Comparison of ENCODE assay signal across 34 cellular contexts in genomic region chr1:15575549-15576150, GRCh38. TPM values are rescaled to one million over a fixed set of nuclear protein-coding genes. Genes with fewer than 3 reads are reported as not detected.
"Had no signal": no experiment of that assay in that cellular context is flagged by ENCODE, and none has a peak within 500 bp of the region (broad histone marks: within the 10 kb centered on the region; RNA-seq: fewer than 3 reads in every experiment).

No MANE protein-coding gene starts in this region.

- DNase-seq: activated CD4-positive, alpha-beta T cell treated with anti-CD3 and anti-CD28 coated beads for 48 hours; activated CD4-positive, alpha-beta T cell treated with anti-CD3 and anti-CD28 coated beads, Interleukin-2, amount 50 U/mL, for 48 hours; activated CD8-positive, alpha-beta memory T cell treated with anti-CD3 and anti-CD28 coated beads for 24 hours; activated naive CD4-positive, alpha-beta T cell treated with anti-CD3 and anti-CD28 coated beads for 36 hours; activated naive CD8-positive, alpha-beta T cell treated with anti-CD3 and anti-CD28 coated beads for 36 hours; adrenal gland; cerebellar nuclear complex; colonic mucosa; effector memory CD4-positive, alpha-beta T cell; left ventricle myocardium superior; mucosa of descending colon; nephron progenitor cell; retina; sigmoid colon; stimulated activated CD4-positive, alpha-beta T cell treated with anti-CD3 and anti-CD28 coated beads, Interleukin-1b, Interleukin-23, amount 100 ng/mL, for 48 hours; stimulated activated CD4-positive, alpha-beta T cell treated with anti-CD3 and anti-CD28 coated beads, Interleukin-4, amount 100 ng/mL, for 4 hours; stimulated activated CD8-positive, alpha-beta memory T cell treated with anti-CD3 and anti-CD28 coated beads, Interleukin-4, amount 100 ng/mL, for 48 hours; stimulated activated naive CD8-positive, alpha-beta T cell treated with anti-CD3 and anti-CD28 coated beads, Interleukin-15, amount 100 ng/mL, for 72 hours; T-helper 9 cell; thyroid gland; upper lobe of left lung; WERI-Rb-1 had no signal

- H3K27me3 Mint-ChIP-seq: activated naive CD8-positive, alpha-beta T cell treated with anti-CD3 and anti-CD28 coated beads for 36 hours; brain; progenitor cell of endocrine pancreas; stimulated activated memory B cell treated with anti-CD40 and anti-IgM and Interleukin-4, amounts not matched to agents 10 μg/mL and 1 μg/mL and 100 μg/mL, for 72 hours; stimulated activated naive CD8-positive, alpha-beta T cell treated with anti-CD3 and anti-CD28 coated beads, Interleukin-15, amount 100 ng/mL, for 72 hours had no signal

- H3K27ac ChIP-seq: adrenal gland, ascending aorta, cardiac muscle cell, colonic mucosa, gastroesophageal sphincter, neutrophil, ovary, sigmoid colon, upper lobe of left lung, WERI-Rb-1 had no signal

- H3K9me3 ChIP-seq: adrenal gland, ascending aorta, colonic mucosa, gastroesophageal sphincter, mucosa of descending colon, neutrophil, ovary, sigmoid colon, thyroid gland, upper lobe of left lung had no signal

- H3K4me3 ChIP-seq: adrenal gland, ascending aorta, cardiac muscle cell, colonic mucosa, gastroesophageal sphincter, mucosa of descending colon, ovary, sigmoid colon, smooth muscle cell, thyroid gland, upper lobe of left lung had no signal

- H3K4me3 Mint-ChIP-seq: activated naive CD4-positive, alpha-beta T cell treated with anti-CD3 and anti-CD28 coated beads for 36 hours; activated naive CD8-positive, alpha-beta T cell treated with anti-CD3 and anti-CD28 coated beads for 36 hours; activated T-helper 1 cell treated with anti-CD3 and anti-CD28 coated beads, Interleukin-12 subunit alpha, Interleukin-12 subunit beta, Interleukin-2, Interleukin-4 antibody, amounts not matched to agents 30 ng/mL and 10 ng/mL and 1 ng/mL, durations not matched to agents 14 hours and 24 hours and 36 hours; nephron progenitor cell; stimulated activated memory B cell treated with anti-CD40 and anti-IgM and Interleukin-4, amounts not matched to agents 10 μg/mL and 1 μg/mL and 100 μg/mL, for 72 hours; stimulated activated naive CD8-positive, alpha-beta T cell treated with anti-CD3 and anti-CD28 coated beads, Interleukin-15, amount 100 ng/mL, for 72 hours; T-helper 1 cell treated with Interleukin-12 subunit alpha and Interleukin-12 subunit beta and Interleukin-4 antibody, amounts not matched to agents 30 μg/mL and 1 μg/mL, for 36 hours had no signal

- H3K27me3 ChIP-seq: adrenal gland, ascending aorta, cardiac muscle cell, colonic mucosa, gastroesophageal sphincter, neutrophil, ovary, sigmoid colon, thyroid gland, upper lobe of left lung had no signal

- ATAC-seq: activated CD4-positive, CD25-positive, alpha-beta regulatory T cell treated with anti-CD3 and anti-CD28 coated beads, Interleukin-2, amount 50 U/mL, for 24 hours; gastroesophageal sphincter; stimulated activated memory B cell treated with anti-CD40 and anti-IgM and Interleukin-4, amounts not matched to agents 10 μg/mL and 1 μg/mL and 100 μg/mL, for 72 hours; stimulated activated naive CD8-positive, alpha-beta T cell treated with anti-CD3 and anti-CD28 coated beads, Interleukin-15, amount 100 ng/mL, for 72 hours had no signal

- H3K9me3 Mint-ChIP-seq: activated naive CD4-positive, alpha-beta T cell treated with anti-CD3 and anti-CD28 coated beads for 36 hours; activated naive CD8-positive, alpha-beta T cell treated with anti-CD3 and anti-CD28 coated beads for 36 hours; activated T-helper 1 cell treated with anti-CD3 and anti-CD28 coated beads, Interleukin-12 subunit alpha, Interleukin-12 subunit beta, Interleukin-2, Interleukin-4 antibody, amounts not matched to agents 30 ng/mL and 10 ng/mL and 1 ng/mL, durations not matched to agents 14 hours and 24 hours and 36 hours; brain; nephron progenitor cell; stimulated activated memory B cell treated with anti-CD40 and anti-IgM and Interleukin-4, amounts not matched to agents 10 μg/mL and 1 μg/mL and 100 μg/mL, for 72 hours; stimulated activated naive CD8-positive, alpha-beta T cell treated with anti-CD3 and anti-CD28 coated beads, Interleukin-15, amount 100 ng/mL, for 72 hours; T-helper 1 cell treated with Interleukin-12 subunit alpha and Interleukin-12 subunit beta and Interleukin-4 antibody, amounts not matched to agents 30 μg/mL and 1 μg/mL, for 36 hours had no signal

- H3K27ac Mint-ChIP-seq: activated naive CD4-positive, alpha-beta T cell treated with anti-CD3 and anti-CD28 coated beads for 36 hours; activated naive CD8-positive, alpha-beta T cell treated with anti-CD3 and anti-CD28 coated beads for 36 hours; activated T-helper 1 cell treated with anti-CD3 and anti-CD28 coated beads, Interleukin-12 subunit alpha, Interleukin-12 subunit beta, Interleukin-2, Interleukin-4 antibody, amounts not matched to agents 30 ng/mL and 10 ng/mL and 1 ng/mL, durations not matched to agents 14 hours and 24 hours and 36 hours; progenitor cell of endocrine pancreas; stimulated activated memory B cell treated with anti-CD40 and anti-IgM and Interleukin-4, amounts not matched to agents 10 μg/mL and 1 μg/mL and 100 μg/mL, for 72 hours; stimulated activated naive CD8-positive, alpha-beta T cell treated with anti-CD3 and anti-CD28 coated beads, Interleukin-15, amount 100 ng/mL, for 72 hours had no signal

RNA-seq across cellular contexts. Expression of gene AGMAT, which starts 9.2 kb away (rescaled TPM):
- total RNA-seq: gastroesophageal sphincter, left ventricle myocardium superior had no signal
